In genomic region chr3:119562307-119562961, GRCh38 we compare ENCODE assay signal across 8 cellular contexts. TPM values are rescaled to one million over a fixed set of nuclear protein-coding genes. Genes with fewer than 3 reads are reported as not detected.
DNase-seq lines count a peak whose midpoint lies in the region; ATAC-seq, FAIRE-seq and TF ChIP-seq lines count a peak whose summit lies in the region.

No MANE protein-coding gene starts in this region.

- H3K9me3 Mint-ChIP-seq in activated naive CD8-positive, alpha-beta T cell treated with anti-CD3 and anti-CD28 coated beads, Interleukin-2, amount 50 U/mL, for 24 hours = no peaks in the 10 kb centered on the region
- no peaks in the 10 kb centered on the region for H3K9me3 Mint-ChIP-seq in type B pancreatic cell

- no peak for FAIRE-seq in RCC 7860 (lab: Jason Lieb, UNC)

- DNase-seq in Kasumi-1 (lab: John Stamatoyannopoulos, UW) (peak; percentile 47 to 60), RCC 7860 (ENCODE audit: low spot score) (no peak), occipital lobe (lab: John Stamatoyannopoulos, UW) (no peak), NCI-H1092 treated with DMSO at 0.1 percent for 48 hours (lab: John Stamatoyannopoulos, UW) (no peak), type B pancreatic cell (ENCODE audit: extremely low spot score, unreplicated experiment) (no peak)
- DNase-seq in activated naive CD8-positive, alpha-beta T cell treated with anti-CD3 and anti-CD28 coated beads, Interleukin-2, amount 50 U/mL, for 24 hours = peak; percentile 55

- H3K27me3 Mint-ChIP-seq in activated naive CD8-positive, alpha-beta T cell treated with anti-CD3 and anti-CD28 coated beads, Interleukin-2, amount 50 U/mL, for 24 hours = peaks cover 8% of the 10 kb centered on the region
- peaks cover 4% of the 10 kb centered on the region for H3K27me3 Mint-ChIP-seq in type B pancreatic cell

- peak overlapping the region; percentile 92 for H3K27ac Mint-ChIP-seq in activated naive CD8-positive, alpha-beta T cell treated with anti-CD3 and anti-CD28 coated beads, Interleukin-2, amount 50 U/mL, for 24 hours
- H3K27ac Mint-ChIP-seq in type B pancreatic cell = no peak overlapping the region

- ATAC-seq in GM18499 (IDR thresholded peaks at IDR 0.05; ENCODE audit: insufficient read depth, unreplicated experiment) = peak; percentile 60
- ATAC-seq in GM21576 (IDR thresholded peaks at IDR 0.05; ENCODE audit: unreplicated experiment) = peak; percentile 70
- peak; percentile 90 for ATAC-seq in activated naive CD8-positive, alpha-beta T cell treated with anti-CD3 and anti-CD28 coated beads, Interleukin-2, amount 50 U/mL, for 24 hours

- H3K36me3 Mint-ChIP-seq in activated naive CD8-positive, alpha-beta T cell treated with anti-CD3 and anti-CD28 coated beads, Interleukin-2, amount 50 U/mL, for 24 hours (ENCODE audit: low read depth) = peaks cover 8% of the 10 kb centered on the region
- no peaks in the 10 kb centered on the region for H3K36me3 Mint-ChIP-seq in type B pancreatic cell

- H3K4me1 Mint-ChIP-seq in activated naive CD8-positive, alpha-beta T cell treated with anti-CD3 and anti-CD28 coated beads, Interleukin-2, amount 50 U/mL, for 24 hours = peaks cover 46% of the 10 kb centered on the region
- H3K4me1 Mint-ChIP-seq in type B pancreatic cell (ENCODE audit: unreplicated experiment) = no peaks in the 10 kb centered on the region

- TF ChIP-seq CTCF in type B pancreatic cell (conservative IDR thresholded peaks at IDR 0.05) = no peak

- peak overlapping the region; percentile 67 for H3K4me3 Mint-ChIP-seq in activated naive CD8-positive, alpha-beta T cell treated with anti-CD3 and anti-CD28 coated beads, Interleukin-2, amount 50 U/mL, for 24 hours
- no peak overlapping the region for H3K4me3 Mint-ChIP-seq in type B pancreatic cell

RNA-seq across cellular contexts. Expression of gene CD80, which starts 3.0 kb away (rescaled TPM):
- total RNA-seq in occipital lobe (0.78 TPM), type B pancreatic cell (ENCODE audit: low replicate concordance) (0.10 TPM in 1 of 2 replicates, not detected in the other)

RNA-seq across cellular contexts. Expression of gene ADPRH, which starts 16.9 kb away (rescaled TPM):
- total RNA-seq in occipital lobe = 1.2 TPM
- total RNA-seq in type B pancreatic cell (ENCODE audit: low replicate concordance) = 2.9 and 3.3 TPM in 2 replicates

RNA-seq across cellular contexts. Expression of gene PLA1A, which starts 35.3 kb away (rescaled TPM):
- total RNA-seq in occipital lobe (not detected), type B pancreatic cell (ENCODE audit: low replicate concordance) (0.64 and 1.6 TPM in 2 replicates)

Comparison
In these comparisons a context has a peak if more than half of its experiments do, and no peak if none do; other contexts are left out.
1. DNase-seq: peak in Kasumi-1 (2 of 2) and activated naive CD8-positive, alpha-beta T cell treated with anti-CD3 and anti-CD28 coated beads, Interleukin-2, amount 50 U/mL, for 24 hours (single experiment); none in RCC 7860 (single experiment), occipital lobe (single experiment), NCI-H1092 treated with DMSO at 0.1 percent for 48 hours (single experiment) and type B pancreatic cell (single experiment).
2. Peak in every context shown above with its lines, with median percentiles within 50 percentile points of each other: ATAC-seq.